In the genomic region with DNA sequence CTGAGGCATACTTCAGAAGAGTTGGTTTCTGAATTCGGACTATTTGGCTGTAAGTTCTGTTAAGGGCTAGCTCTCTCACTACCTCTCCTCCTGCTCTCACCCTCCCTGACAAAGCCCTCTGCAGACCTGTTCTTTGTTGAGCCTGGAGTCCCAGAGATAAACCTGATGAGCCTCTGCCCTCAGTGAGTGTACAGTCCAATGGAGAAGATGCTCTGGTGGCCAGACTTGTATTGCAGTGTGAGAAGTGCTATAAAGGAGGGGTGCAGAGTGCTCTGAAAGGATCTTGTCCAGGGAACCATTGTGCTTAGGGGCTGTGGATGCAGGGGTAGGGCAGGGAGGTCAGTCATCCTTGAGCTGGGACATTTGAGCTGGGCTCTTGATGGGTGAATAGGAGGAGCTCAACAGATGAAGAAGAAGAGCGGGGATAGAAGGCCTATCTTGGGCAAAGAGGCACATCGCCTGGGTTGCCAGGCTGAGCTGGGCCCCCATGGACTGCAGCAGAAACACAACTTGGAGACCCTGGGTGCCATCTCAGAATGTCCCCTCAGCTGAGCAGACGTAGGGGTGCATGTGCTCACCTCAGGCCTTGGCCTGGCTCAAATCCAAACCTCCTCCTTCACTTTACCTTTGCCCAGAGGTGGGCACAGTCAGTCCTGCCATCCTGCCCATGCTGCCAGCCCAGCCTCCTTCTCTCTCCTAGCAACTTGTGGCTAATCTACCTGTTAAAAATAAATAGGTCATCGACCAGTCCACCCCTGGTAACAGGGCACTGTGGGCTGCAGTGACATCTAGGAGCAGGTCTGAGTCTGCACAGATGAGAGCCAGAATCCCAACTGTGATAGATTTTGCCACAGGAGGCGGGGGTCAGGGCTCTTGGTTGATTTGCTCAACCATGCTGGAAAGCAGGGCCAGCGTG, we compare ENCODE assay signal across 23 cellular contexts. TPM values are rescaled to one million over a fixed set of nuclear protein-coding genes. Genes with fewer than 3 reads are reported as not detected.
DNase-seq lines count a peak whose midpoint lies in the region; ATAC-seq and TF ChIP-seq lines count a peak whose summit lies in the region.
"Had no signal": no experiment of that assay in that cellular context is flagged by ENCODE, and none has a peak within 500 bp of the region (broad histone marks: within the 10 kb centered on the region; RNA-seq: fewer than 3 reads in every experiment).

No MANE protein-coding gene starts in this region.

- no peak overlapping the region for H3K27ac Mint-ChIP-seq in activated CD8-positive, alpha-beta memory T cell treated with anti-CD3 and anti-CD28 coated beads, Interleukin-2, amount 10 ng/mL, durations not matched to agents 7 days and 5 days
- H3K27ac Mint-ChIP-seq: activated B cell treated with CpG ODN at 0.5 μM for 24 hours; activated naive CD8-positive, alpha-beta T cell treated with anti-CD3 and anti-CD28 coated beads, Interleukin-2, amount 50 U/mL, for 24 hours had no signal

- CTCF ChIA-PET in PC-3 (lab: Charles Lee), result no interaction called here
- CTCF ChIA-PET in activated CD8-positive, alpha-beta memory T cell treated with anti-CD3 and anti-CD28 coated beads, Interleukin-2, amount 10 ng/mL, durations not matched to agents 7 days and 5 days (lab: Charles Lee), result interaction anchor here (1.2 to 2.2 kb wide), 2 partner anchors 9 to 11 kb away, joined by 3 to 11 read pairs; no protein-coding TSS in a partner anchor

- no peaks in the 10 kb centered on the region for H3F3A ChIP-seq in PC-3 (ENCODE audit: low read length, unreplicated experiment)

- H3K79me2 ChIP-seq in PC-3 (ENCODE audit: low read length) (no peaks in the 10 kb centered on the region), parathyroid adenoma (no peaks in the 10 kb centered on the region)

- no peaks in the 10 kb centered on the region for H4K20me1 ChIP-seq in PC-3 (ENCODE audit: low read length)

- H3K9me3 ChIP-seq in PC-3 (ENCODE audit: low read length) (no peaks in the 10 kb centered on the region), parathyroid adenoma (ENCODE audit: control insufficient read depth, low read length) (no peaks in the 10 kb centered on the region)
- H3K9me3 ChIP-seq: neutrophil had no signal

- H3K9ac ChIP-seq in PC-3 (ENCODE audit: low read length) (no peak overlapping the region), parathyroid adenoma (no peak overlapping the region)

- TF ChIP-seq CTCF in PC-3 (conservative IDR thresholded peaks at IDR 0.05; ENCODE audit: low read depth, low read length) (no peak), parathyroid adenoma (IDR thresholded peaks at IDR 0.05) (no peak)

- no peak overlapping the region for H3K4me3 ChIP-seq in PC-3 (ENCODE audit: low read length)
- no peak overlapping the region for H3K4me3 ChIP-seq in parathyroid adenoma (ENCODE audit: low read depth, low read length)

- H3K27me3 ChIP-seq in PC-3 (ENCODE audit: low read length) (no peaks in the 10 kb centered on the region), parathyroid adenoma (ENCODE audit: control insufficient read depth, insufficient read depth, low read length) (no peaks in the 10 kb centered on the region)
- H3K27me3 ChIP-seq: dorsolateral prefrontal cortex had no signal

- peak; percentile 13 for DNase-seq in DMS114 treated with DMSO at 0.1 percent for 48 hours (lab: John Stamatoyannopoulos, UW; ENCODE audit: unreplicated experiment)
- no peak for DNase-seq in PC-3
- DNase-seq in left ventricle myocardium superior, result no peak
- DNase-seq in activated CD8-positive, alpha-beta memory T cell treated with anti-CD3 and anti-CD28 coated beads, Interleukin-2, amount 10 ng/mL, durations not matched to agents 7 days and 5 days, result no peak
- DNase-seq in stimulated activated CD4-positive, alpha-beta T cell treated with anti-CD3 and anti-CD28 coated beads, Interleukin-4, amount 100 ng/mL, for 4 hours, result no peak
- DNase-seq: activated B cell treated with CpG ODN at 0.5 μM for 24 hours; activated CD4-positive, alpha-beta T cell treated with anti-CD3 and anti-CD28 coated beads, Interleukin-2, amount 50 U/mL, for 48 hours; activated gamma-delta T cell; activated naive CD8-positive, alpha-beta T cell treated with anti-CD3 and anti-CD28 coated beads, Interleukin-2, amount 50 U/mL, for 24 hours; dorsolateral prefrontal cortex; H7; KG1; NCI-H1694; NCI-H2171 treated with DMSO at 0.1 percent for 48 hours; NCI-H526; stimulated activated CD4-positive, alpha-beta T cell treated with anti-CD3 and anti-CD28 coated beads, Interleukin-15, amount 100 ng/mL, for 24 hours; T1000 had no signal

- H3K4me3 Mint-ChIP-seq in activated CD8-positive, alpha-beta memory T cell treated with anti-CD3 and anti-CD28 coated beads, Interleukin-2, amount 10 ng/mL, durations not matched to agents 7 days and 5 days, result no peak overlapping the region
- H3K4me3 Mint-ChIP-seq: activated B cell treated with CpG ODN at 0.5 μM for 24 hours; activated naive CD8-positive, alpha-beta T cell treated with anti-CD3 and anti-CD28 coated beads, Interleukin-2, amount 50 U/mL, for 24 hours had no signal

- POLR2A ChIA-PET in PC-3 (lab: Charles Lee; ENCODE audit: unreplicated experiment), result interaction anchor here (0.6 kb wide), 1 partner anchor 1852 kb away, joined by 3 read pairs; the partner anchor contains the start of gene CCDC174

- intact Hi-C loops in PC-3 (cut with micrococcal nuclease) (no loop called here), left ventricle myocardium superior (cut with micrococcal nuclease) (no loop called here)

- no peak overlapping the region for H3K4me2 ChIP-seq in PC-3 (ENCODE audit: low read length)
- no peak overlapping the region for H3K4me2 ChIP-seq in parathyroid adenoma (ENCODE audit: low read length)

- H3K9me2 ChIP-seq in PC-3 (replicated peaks; ENCODE audit: low read length), result no peaks in the 10 kb centered on the region

- peak; percentile 27; the same call in 1 of the 2 replicates for ATAC-seq in PC-3
- ATAC-seq in left ventricle myocardium superior, result peak; percentile 4
- no peak for ATAC-seq in activated CD8-positive, alpha-beta memory T cell treated with anti-CD3 and anti-CD28 coated beads, Interleukin-2, amount 10 ng/mL, durations not matched to agents 7 days and 5 days
- no peak for ATAC-seq in HG03095 (IDR thresholded peaks at IDR 0.05; ENCODE audit: unreplicated experiment)
- ATAC-seq in HG03108 (IDR thresholded peaks at IDR 0.05; ENCODE audit: unreplicated experiment), result no peak
- ATAC-seq: activated naive CD8-positive, alpha-beta T cell treated with anti-CD3 and anti-CD28 coated beads, Interleukin-2, amount 50 U/mL, for 24 hours had no signal

- H3K27me3 Mint-ChIP-seq in activated CD8-positive, alpha-beta memory T cell treated with anti-CD3 and anti-CD28 coated beads, Interleukin-2, amount 10 ng/mL, durations not matched to agents 7 days and 5 days, result peaks cover 28% of the 10 kb centered on the region

- H3K4me1 ChIP-seq in PC-3 (ENCODE audit: insufficient read depth, low read length) (0 out of 2 replicates have a peak, but pooled peaks cover 6% of the 10 kb centered on the region), parathyroid adenoma (peaks cover 3% of the 10 kb centered on the region)

- H3K36me3 ChIP-seq in PC-3 (ENCODE audit: low read depth, low read length) (no peaks in the 10 kb centered on the region), parathyroid adenoma (ENCODE audit: control insufficient read depth, insufficient read depth, low read length) (no peaks in the 10 kb centered on the region)
- H3K36me3 ChIP-seq: neutrophil had no signal

- peaks cover 3% of the 10 kb centered on the region for H3K4me1 Mint-ChIP-seq in activated CD8-positive, alpha-beta memory T cell treated with anti-CD3 and anti-CD28 coated beads, Interleukin-2, amount 10 ng/mL, durations not matched to agents 7 days and 5 days

- no peaks in the 10 kb centered on the region for H3K36me3 Mint-ChIP-seq in activated CD8-positive, alpha-beta memory T cell treated with anti-CD3 and anti-CD28 coated beads, Interleukin-2, amount 10 ng/mL, durations not matched to agents 7 days and 5 days

- no peak overlapping the region for H2AFZ ChIP-seq in PC-3 (ENCODE audit: low read length)
- no peak overlapping the region for H2AFZ ChIP-seq in parathyroid adenoma

- BruUV-seq in PC-3 (replicated peaks; lab: Mats Ljungman, UMichigan), result no TSS peak

- H3K27ac ChIP-seq in PC-3 (ENCODE audit: low read length) (no peak overlapping the region), parathyroid adenoma (peak overlapping the region; percentile 29)
- H3K27ac ChIP-seq: C4-2B, neutrophil had no signal

- no peaks in the 10 kb centered on the region for H3K9me3 Mint-ChIP-seq in activated CD8-positive, alpha-beta memory T cell treated with anti-CD3 and anti-CD28 coated beads, Interleukin-2, amount 10 ng/mL, durations not matched to agents 7 days and 5 days (ENCODE audit: low read depth)
- H3K9me3 Mint-ChIP-seq: activated B cell treated with CpG ODN at 0.5 μM for 24 hours; activated naive CD8-positive, alpha-beta T cell treated with anti-CD3 and anti-CD28 coated beads, Interleukin-2, amount 50 U/mL, for 24 hours had no signal

RNA-seq across cellular contexts. Expression of gene CAND2, which starts 3.3 kb away (rescaled TPM):
- total RNA-seq in PC-3 (2014; rRNA removed) (2.4 and 4.8 TPM in 2 replicates), left ventricle myocardium superior (69.2 TPM)
- under 1 TPM; 0.05 to 0.09 TPM for total RNA-seq in activated CD8-positive, alpha-beta memory T cell treated with anti-CD3 and anti-CD28 coated beads, Interleukin-2, amount 10 ng/mL, durations not matched to agents 7 days and 5 days

RNA-seq across cellular contexts. Expression of gene TMEM40, which starts 40.7 kb away (rescaled TPM):
- total RNA-seq in PC-3 (2014; rRNA removed), result 7.5 and 10.4 TPM in 2 replicates
- 2.8 TPM for total RNA-seq in left ventricle myocardium superior
- total RNA-seq in activated CD8-positive, alpha-beta memory T cell treated with anti-CD3 and anti-CD28 coated beads, Interleukin-2, amount 10 ng/mL, durations not matched to agents 7 days and 5 days, result not detected
- total RNA-seq: activated B cell treated with CpG ODN at 0.5 μM for 24 hours, endothelial cell of umbilical vein, H7 had no signal

RNA-seq across cellular contexts. Expression of gene RPL32, which starts 41.6 kb away (rescaled TPM):
- 2,037 and 2,663 TPM in 2 replicates for total RNA-seq in PC-3 (2014; rRNA removed)
- 931 TPM for total RNA-seq in left ventricle myocardium superior
- 1,000 to 10,000 TPM; 1,759 to 1,893 TPM for total RNA-seq in activated CD8-positive, alpha-beta memory T cell treated with anti-CD3 and anti-CD28 coated beads, Interleukin-2, amount 10 ng/mL, durations not matched to agents 7 days and 5 days

Comparison
In these comparisons a context has a peak if more than half of its experiments do, and no peak if none do; other contexts are left out.
1. ATAC-seq: peak in PC-3 (single experiment) and left ventricle myocardium superior (single experiment); none in activated CD8-positive, alpha-beta memory T cell treated with anti-CD3 and anti-CD28 coated beads, Interleukin-2, amount 10 ng/mL, durations not matched to agents 7 days and 5 days (single experiment), HG03095 (single experiment) and HG03108 (single experiment).
2. RNA of gene CAND2, which starts 3.3 kb away (total RNA-seq): 69.2 TPM in left ventricle myocardium superior (single experiment); 2.4 to 4.8 TPM in PC-3 and 0.05 to 0.09 TPM in activated CD8-positive, alpha-beta memory T cell treated with anti-CD3 and anti-CD28 coated beads, Interleukin-2, amount 10 ng/mL, durations not matched to agents 7 days and 5 days; every median in the first group is over 10 times any median in the second.